Comparison of ENCODE assay signal across 9 cellular contexts in genomic region chr18:48833701-48834394, GRCh38.
DNase-seq lines count a peak whose midpoint lies in the region; ATAC-seq and TF ChIP-seq lines count a peak whose summit lies in the region.
"Had no signal": no experiment of that assay in that cellular context is flagged by ENCODE, and none has a peak within 500 bp of the region (broad histone marks: within the 10 kb centered on the region; RNA-seq: fewer than 3 reads in every experiment).

No MANE protein-coding gene starts in this region.

- no peaks in the 10 kb centered on the region for H3K27me3 ChIP-seq in DND-41 (ENCODE audit: insufficient read depth, low read length, poor library complexity)

- no peaks in the 10 kb centered on the region for H3K36me3 ChIP-seq in DND-41 (ENCODE audit: insufficient read depth, low read length)

- no peaks in the 10 kb centered on the region for H4K20me1 ChIP-seq in DND-41 (ENCODE audit: insufficient read depth, low read length)

- no peak overlapping the region for H3K27ac ChIP-seq in DND-41 (ENCODE audit: low read length)
- H3K27ac ChIP-seq: HL-60 had no signal

- TF ChIP-seq CTCF in DND-41 (IDR thresholded peaks at IDR 0.05; ENCODE audit: borderline replicate concordance, extremely low read depth, low read length, poor library complexity, severe bottlenecking) (no peak), fibroblast of pulmonary artery (IDR thresholded peaks at IDR 0.05; ENCODE audit: low read length, missing control alignments) (no peak)

- no peaks in the 10 kb centered on the region for H3K9me3 ChIP-seq in DND-41 (ENCODE audit: insufficient read depth, low read length, severe bottlenecking)

- no peak overlapping the region for H3K4me3 ChIP-seq in DND-41 (ENCODE audit: low read depth in 1 of 2, low read length in 2 of 2)
- H3K4me3 ChIP-seq in fibroblast of pulmonary artery (replicated peaks; ENCODE audit: low read depth, low read length) = no peak overlapping the region

- H3K4me1 ChIP-seq in DND-41 (ENCODE audit: insufficient read depth, low read length) = peaks cover 6% of the 10 kb centered on the region; the same call in 1 of the 2 replicates

- ATAC-seq in DND-41 (ENCODE audit: insufficient read depth, low read depth) (0 out of 3 replicates have a peak, but pooled peaks have one; percentile 37), GM21423 (IDR thresholded peaks at IDR 0.05; ENCODE audit: unreplicated experiment) (peak; percentile 74)

- H2AFZ ChIP-seq in DND-41 (ENCODE audit: low read depth, low read length) = no peak overlapping the region

- no peak overlapping the region for H3K4me2 ChIP-seq in DND-41 (ENCODE audit: insufficient read depth, low read length)

- no peaks in the 10 kb centered on the region for H3K79me2 ChIP-seq in DND-41 (ENCODE audit: insufficient read depth, low read length)

- DNase-seq in DND-41 = no peak
- peak; percentile 56 for DNase-seq in HT1080 (ENCODE audit: low read depth)
- DNase-seq in activated CD4-positive, alpha-beta T cell treated with anti-CD3 and anti-CD28 coated beads, Interleukin-2, amount 50 U/mL, for 4 hours = peak; percentile 44 to 49
- DNase-seq in fibroblast of pulmonary artery (ENCODE audit: low read depth) = peak; percentile 37
- DNase-seq in stimulated activated CD4-positive, alpha-beta T cell treated with anti-CD3 and anti-CD28 coated beads, Interleukin-4, amount 100 ng/mL, for 24 hours = peak; percentile 60
- no peak for DNase-seq in GM03348 (ENCODE audit: low spot score)
- DNase-seq in dedifferentiated amniotic fluid mesenchymal stem cell (ENCODE audit: extremely low spot score) = no peak

- H3K9ac ChIP-seq in DND-41 (ENCODE audit: low read depth, low read length) = no peak overlapping the region

Comparison
In these comparisons a context has a peak if more than half of its experiments do, and no peak if none do; other contexts are left out.
1. DNase-seq: peak in HT1080 (single experiment), activated CD4-positive, alpha-beta T cell treated with anti-CD3 and anti-CD28 coated beads, Interleukin-2, amount 50 U/mL, for 4 hours (2 of 2), fibroblast of pulmonary artery (single experiment) and stimulated activated CD4-positive, alpha-beta T cell treated with anti-CD3 and anti-CD28 coated beads, Interleukin-4, amount 100 ng/mL, for 24 hours (single experiment); none in DND-41 (single experiment), GM03348 (single experiment) and dedifferentiated amniotic fluid mesenchymal stem cell (single experiment).